Comparison of ENCODE assay signal across 9 cellular contexts in genomic region chr11:100686476-100686875, GRCh38. TPM values are rescaled to one million over a fixed set of nuclear protein-coding genes. Genes with fewer than 3 reads are reported as not detected.
A peak's percentile ranks its signal among the peaks of the same experiment; 100 is the strongest.
DNase-seq lines count a peak whose midpoint lies in the region; TF ChIP-seq lines count a peak whose summit lies in the region.
"Had no signal": no experiment of that assay in that cellular context is flagged by ENCODE, and none has a peak within 500 bp of the region (broad histone marks: within the 10 kb centered on the region; RNA-seq: fewer than 3 reads in every experiment).

No MANE protein-coding gene starts in this region.

- no peak for TF ChIP-seq CTCF in mammary epithelial cell (conservative IDR thresholded peaks at IDR 0.05 in 1 of 2, IDR thresholded peaks at IDR 0.05 in 1 of 2; ENCODE audit: extremely low read depth in 1 of 2, insufficient read depth in 1 of 2, low read depth in 1 of 2, low read length in 2 of 2)
- no peak for TF ChIP-seq CTCF in type B pancreatic cell (conservative IDR thresholded peaks at IDR 0.05)
- no peak for TF ChIP-seq CTCF in RWPE1 (conservative IDR thresholded peaks at IDR 0.05; ENCODE audit: low read depth)

- peak overlapping the region; percentile 97 for H3K56ac ChIP-seq in mesendoderm (ENCODE audit: low read length)

- BruUV-seq in mammary epithelial cell (replicated peaks; lab: Mats Ljungman, UMichigan), result no TSS peak

- POLR2A ChIA-PET in RWPE1 (lab: Yijun Ruan, JAX; ENCODE audit: low non-redundant PET), result no interaction called here

- H2AK5ac ChIP-seq in mesendoderm (ENCODE audit: low read length), result no peak overlapping the region

- H2AFZ ChIP-seq in mammary epithelial cell (ENCODE audit: low read depth, low read length), result peak overlapping the region; percentile 92

- peak overlapping the region; percentile 51 for H3K23ac ChIP-seq in mesendoderm (ENCODE audit: low read length)

- H3K4me2 ChIP-seq in mammary epithelial cell (ENCODE audit: insufficient read depth, low read depth, low read length) (peak overlapping the region; percentile 95), mesendoderm (ENCODE audit: low read length) (peak overlapping the region; percentile 76)

- peaks cover 12% of the 10 kb centered on the region for H3K4me1 Mint-ChIP-seq in activated naive CD4-positive, alpha-beta T cell treated with anti-CD3 and anti-CD28 coated beads for 36 hours (ENCODE audit: low read depth)
- peaks cover 27% of the 10 kb centered on the region for H3K4me1 Mint-ChIP-seq in type B pancreatic cell (ENCODE audit: unreplicated experiment)

- H3K27me3 Mint-ChIP-seq in activated naive CD4-positive, alpha-beta T cell treated with anti-CD3 and anti-CD28 coated beads for 36 hours (ENCODE audit: low read depth), result peaks cover 37% of the 10 kb centered on the region
- H3K27me3 Mint-ChIP-seq in type B pancreatic cell, result peaks cover 2% of the 10 kb centered on the region

- no peaks in the 10 kb centered on the region for H3K9me3 Mint-ChIP-seq in activated naive CD4-positive, alpha-beta T cell treated with anti-CD3 and anti-CD28 coated beads for 36 hours
- H3K9me3 Mint-ChIP-seq in type B pancreatic cell, result no peaks in the 10 kb centered on the region

- peak overlapping the region; percentile 86 for H4K8ac ChIP-seq in mesendoderm (ENCODE audit: low read depth, low read length)

- peaks cover 3% of the 10 kb centered on the region for H3K79me1 ChIP-seq in mesendoderm (ENCODE audit: low read length)

- CTCF ChIA-PET in activated naive CD4-positive, alpha-beta T cell treated with anti-CD3 and anti-CD28 coated beads for 36 hours (lab: Charles Lee), result no interaction called here
- CTCF ChIA-PET in mammary epithelial cell (lab: Charles Lee; ENCODE audit: low non-redundant PET), result no interaction called here
- CTCF ChIA-PET in RWPE1 (lab: Yijun Ruan, JAX), result no interaction called here

- H3K4ac ChIP-seq in mesendoderm (ENCODE audit: low read depth, low read length), result peak overlapping the region; percentile 10

- no peak overlapping the region for H2BK5ac ChIP-seq in mesendoderm (ENCODE audit: low read length)

- peak overlapping the region; percentile 45 for H3K4me3 Mint-ChIP-seq in activated naive CD4-positive, alpha-beta T cell treated with anti-CD3 and anti-CD28 coated beads for 36 hours
- H3K4me3 Mint-ChIP-seq in type B pancreatic cell, result peak overlapping the region; percentile 88

- H4K20me1 ChIP-seq in mammary epithelial cell (ENCODE audit: insufficient read depth, low read length), result no peaks in the 10 kb centered on the region

- H2BK15ac ChIP-seq in mesendoderm (replicated peaks; ENCODE audit: low read depth), result peak overlapping the region; percentile 25

- peaks cover 14% of the 10 kb centered on the region for H3K79me2 ChIP-seq in mammary epithelial cell (ENCODE audit: insufficient read depth, low read length)
- peaks cover 8% of the 10 kb centered on the region for H3K79me2 ChIP-seq in mesendoderm (ENCODE audit: control insufficient read depth, insufficient read depth, low read length)

- H3K4me3 ChIP-seq in mammary epithelial cell (replicated peaks in 1 of 3; ENCODE audit: insufficient read depth in 1 of 3, low read depth in 2 of 3, low read length in 3 of 3), result peak overlapping the region in 1 of 3 experiments; percentile 78
- H3K4me3 ChIP-seq in mesendoderm (ENCODE audit: low read length), result peak overlapping the region; percentile 48

- no peak for DNase-seq in activated naive CD4-positive, alpha-beta T cell treated with anti-CD3 and anti-CD28 coated beads for 36 hours
- no peak for DNase-seq in activated naive CD4-positive, alpha-beta T cell (lab: John Stamatoyannopoulos, UW)
- DNase-seq in mammary epithelial cell (no peak), mesendoderm (peak; percentile 59), type B pancreatic cell (ENCODE audit: extremely low spot score, unreplicated experiment) (no peak), SHP77 (lab: John Stamatoyannopoulos, UW) (no peak), NCI-H2227 (lab: John Stamatoyannopoulos, UW; ENCODE audit: unreplicated experiment) (no peak), RWPE1 (ENCODE audit: low spot score) (no peak)
- DNase-seq: activated effector memory CD4-positive, alpha-beta T cell treated with Interleukin-2 at 50 U/mL for 16 hours had no signal

- no peaks in the 10 kb centered on the region for H3K36me3 Mint-ChIP-seq in activated naive CD4-positive, alpha-beta T cell treated with anti-CD3 and anti-CD28 coated beads for 36 hours (ENCODE audit: low read depth)
- no peaks in the 10 kb centered on the region for H3K36me3 Mint-ChIP-seq in type B pancreatic cell

- in situ Hi-C loops in mammary epithelial cell (cut with MboI; ENCODE audit: low sequenced_read_pairs in 2 of 2), result loop anchor here in 1 of 2 donors (10.0 kb wide), 1 partner anchor 168 kb away; no protein-coding TSS in a partner anchor

- H3K18ac ChIP-seq in mesendoderm (ENCODE audit: low read length), result peak overlapping the region; percentile 81

- H3K4me1 ChIP-seq in mammary epithelial cell (ENCODE audit: insufficient read depth, low read length), result peaks cover 34% of the 10 kb centered on the region
- H3K4me1 ChIP-seq in mesendoderm (ENCODE audit: control insufficient read depth, low read depth, low read length), result no peaks in the 10 kb centered on the region

- no peaks in the 10 kb centered on the region for H3K9me3 ChIP-seq in mammary epithelial cell (replicated peaks; ENCODE audit: insufficient read depth, low read length)

- intact Hi-C loops in activated naive CD4-positive, alpha-beta T cell treated with anti-CD3 and anti-CD28 coated beads for 36 hours (cut with micrococcal nuclease), result no loop called here
- intact Hi-C loops in mammary epithelial cell (cut with micrococcal nuclease), result loop anchor here (10.0 kb wide), 1 partner anchor 138 kb away; no protein-coding TSS in a partner anchor

- H3K36me3 ChIP-seq in mammary epithelial cell (ENCODE audit: insufficient read depth, low read length), result no peaks in the 10 kb centered on the region
- no peaks in the 10 kb centered on the region for H3K36me3 ChIP-seq in mesendoderm (ENCODE audit: control insufficient read depth, insufficient read depth, low read length)

- no peak overlapping the region for H4K5ac ChIP-seq in mesendoderm (ENCODE audit: low read length)

- no peak overlapping the region for H3K27ac ChIP-seq in mammary epithelial cell (ENCODE audit: insufficient read depth, low read depth, low read length)
- H3K27ac ChIP-seq in mesendoderm (ENCODE audit: low read depth, low read length), result no peak overlapping the region
- H3K27ac ChIP-seq in RWPE1, result no peak overlapping the region

- no peaks in the 10 kb centered on the region for H3K27me3 ChIP-seq in mammary epithelial cell (ENCODE audit: insufficient read depth, low read length)
- H3K27me3 ChIP-seq in mesendoderm (ENCODE audit: insufficient read depth, low read length, poor library complexity), result no peaks in the 10 kb centered on the region

- H3K9ac ChIP-seq in mammary epithelial cell (ENCODE audit: insufficient read depth, low read length) (no peak overlapping the region), mesendoderm (ENCODE audit: low read length) (peak overlapping the region; percentile 90)

- 81% methylated on average over 10 of the region's 10 CpGs for WGBS in mammary epithelial cell (ENCODE audit: low coverage, missing lambda C conversion rate)
- no CpG with 5 or more reads among the region's 10 CpGs for WGBS in mesendoderm (ENCODE audit: extremely low coverage, insufficient coverage, low lambda C conversion rate)

- H3K27ac Mint-ChIP-seq in activated naive CD4-positive, alpha-beta T cell treated with anti-CD3 and anti-CD28 coated beads for 36 hours, result peak overlapping the region; percentile 47
- peak overlapping the region; percentile 84 for H3K27ac Mint-ChIP-seq in type B pancreatic cell

- H2BK120ac ChIP-seq in mesendoderm (ENCODE audit: low read depth, low read length), result peak overlapping the region; percentile 66

- dilution Hi-C loops in mammary epithelial cell (cut with HindIII; ENCODE audit: low sequenced_read_pairs), result no loop called here

RNA-seq across cellular contexts. Expression of gene ARHGAP42, which starts 0.6 kb away (rescaled TPM):
- not detected for total RNA-seq in activated naive CD4-positive, alpha-beta T cell treated with anti-CD3 and anti-CD28 coated beads for 36 hours
- total RNA-seq in mammary epithelial cell, result 10 to 100 TPM in 1 of 2 donors, 1 to 10 TPM in 1; 6.0 to 17.0 TPM
- 2.6 TPM for polyA plus RNA-seq in mammary epithelial cell
- 2.9 TPM for polyA minus RNA-seq in mammary epithelial cell
- 17.7 TPM for polyA plus RNA-seq in mesendoderm (2013, experiment 1 of 2)
- polyA plus RNA-seq in mesendoderm (2013, experiment 2 of 2), result 18.8 TPM
- 10.5 and 22.6 TPM in 2 replicates for total RNA-seq in type B pancreatic cell (ENCODE audit: low replicate concordance)

Comparison
In these comparisons a context has a peak if more than half of its experiments do, and no peak if none do; other contexts are left out.
1. RNA of gene ARHGAP42, which starts 0.6 kb away (total RNA-seq): 10.5 to 22.6 TPM in type B pancreatic cell and 6.0 to 17.0 TPM in mammary epithelial cell; not detected in activated naive CD4-positive, alpha-beta T cell treated with anti-CD3 and anti-CD28 coated beads for 36 hours; every median in the first group is over 4 times any median in the second.